Comparison of ENCODE assay signal across 1 cellular context in genomic region chr4:8370106-8370787, GRCh38.
TF ChIP-seq lines count a peak whose summit lies in the region.

No MANE protein-coding gene starts in this region.

TF ChIP-seq in IMR-90, 13 proteins besides CTCF, POLR2A, EP300 and RAD21 (continued from another document):
- no peak for TF ChIP-seq CEBPB (IDR thresholded peaks at IDR 0.05; ENCODE audit: low read depth, low read length)
- TF ChIP-seq NFE2L2 (IDR thresholded peaks at IDR 0.05; ENCODE audit: low read depth, low read length) = no peak
